8 cellular contexts compared by ENCODE assay signal in genomic region chr13:75219479-75220237, GRCh38.
A peak's percentile ranks its signal among the peaks of the same experiment; 100 is the strongest.
DNase-seq lines count a peak whose midpoint lies in the region; ATAC-seq and TF ChIP-seq lines count a peak whose summit lies in the region.

No MANE protein-coding gene starts in this region.

- H3K9me3 ChIP-seq in H9 (ENCODE audit: control insufficient read depth, low read depth, low read length) (no peaks in the 10 kb centered on the region), Loucy (ENCODE audit: insufficient read depth, low read depth, low read length) (no peaks in the 10 kb centered on the region), upper lobe of left lung (no peaks in the 10 kb centered on the region)

- H2AFZ ChIP-seq in H9 (ENCODE audit: low read length) (peak overlapping the region; percentile 100), Loucy (ENCODE audit: low read length) (peak overlapping the region; percentile 79; the same call in 1 of the 2 replicates)

- H3K36me3 ChIP-seq in Loucy (ENCODE audit: insufficient read depth, low read length), result no peaks in the 10 kb centered on the region
- H3K36me3 ChIP-seq in upper lobe of left lung, result no peaks in the 10 kb centered on the region

- peaks cover 3% of the 10 kb centered on the region for H3K23me2 ChIP-seq in H9 (ENCODE audit: insufficient read length, low read depth, low read length, poor library complexity, severe bottlenecking)

- no peaks in the 10 kb centered on the region for H4K20me1 ChIP-seq in H9 (ENCODE audit: control insufficient read depth, insufficient read depth, insufficient read length)
- H4K20me1 ChIP-seq in Loucy (ENCODE audit: insufficient read depth, low read length, poor library complexity, severe bottlenecking), result no peaks in the 10 kb centered on the region

- no peak overlapping the region for H2BK15ac ChIP-seq in H9 (ENCODE audit: low read depth, low read length)

- H2BK5ac ChIP-seq in H9 (ENCODE audit: insufficient read length, low read length), result no peak overlapping the region

- H3K23ac ChIP-seq in H9 (ENCODE audit: insufficient read length, low read depth, low read length), result no peak overlapping the region

- H3K27me3 ChIP-seq in H9 (ENCODE audit: insufficient read depth, low read length) (no peaks in the 10 kb centered on the region), Loucy (ENCODE audit: insufficient read depth, low read length, poor library complexity, severe bottlenecking) (no peaks in the 10 kb centered on the region), upper lobe of left lung (no peaks in the 10 kb centered on the region)

- H3K36me3 Mint-ChIP-seq in H9 (ENCODE audit: insufficient read depth in 1 of 3, low read depth in 3 of 3), result no peaks in the 10 kb centered on the region
- no peaks in the 10 kb centered on the region for H3K36me3 Mint-ChIP-seq in activated naive CD4-positive, alpha-beta T cell treated with anti-CD3 and anti-CD28 coated beads, Interleukin-2, amount 50 U/mL, for 24 hours

- TF ChIP-seq CTCF in H9 (conservative IDR thresholded peaks at IDR 0.05) (peak; percentile 98), Loucy (conservative IDR thresholded peaks at IDR 0.05; ENCODE audit: low read length) (peak; percentile 96), upper lobe of left lung (IDR thresholded peaks at IDR 0.05) (peak; percentile 64 to 90 (median 82))

- H3K27ac Mint-ChIP-seq in H9, result no peak overlapping the region; a peak in 1 of 7 replicates
- H3K27ac Mint-ChIP-seq in activated naive CD4-positive, alpha-beta T cell treated with anti-CD3 and anti-CD28 coated beads, Interleukin-2, amount 50 U/mL, for 24 hours, result no peak overlapping the region

- TF ChIP-seq EP300 in upper lobe of left lung (IDR thresholded peaks at IDR 0.05), result no peak

- H3K56ac ChIP-seq in H9 (ENCODE audit: insufficient read length, low read depth, low read length), result no peak overlapping the region

- H3K14ac ChIP-seq in H9 (ENCODE audit: insufficient read depth, low read length), result no peak overlapping the region

- H3K27ac ChIP-seq in H9 (ENCODE audit: insufficient read length, low read depth, low read length) (no peak overlapping the region), upper lobe of left lung (no peak overlapping the region)

- H3K79me2 ChIP-seq in H9 (ENCODE audit: insufficient read depth, low read length), result no peaks in the 10 kb centered on the region
- H3K79me2 ChIP-seq in Loucy (ENCODE audit: insufficient read depth, low read length), result no peaks in the 10 kb centered on the region

- H3K4me2 ChIP-seq in H9 (ENCODE audit: insufficient read depth, insufficient read length, low read length), result peak overlapping the region; percentile 76
- peak overlapping the region; percentile 29 for H3K4me2 ChIP-seq in Loucy (ENCODE audit: low read depth, low read length, poor library complexity, severe bottlenecking)

- H3K9ac ChIP-seq in H9 (ENCODE audit: extremely low read depth, insufficient read length, low read length), result peak overlapping the region; percentile 52
- no peak overlapping the region for H3K9ac ChIP-seq in Loucy (ENCODE audit: low read depth, low read length, poor library complexity, severe bottlenecking)

- no peaks in the 10 kb centered on the region for H3K79me1 ChIP-seq in H9 (ENCODE audit: insufficient read depth, low read depth, low read length, poor library complexity, severe bottlenecking)

- H2AK5ac ChIP-seq in H9 (ENCODE audit: insufficient read length, low read length), result no peak overlapping the region

- no peak overlapping the region for H4K91ac ChIP-seq in H9 (ENCODE audit: insufficient read length, low read depth, low read length)

- no peaks in the 10 kb centered on the region for H3F3A ChIP-seq in Loucy (ENCODE audit: low read depth)

- no peak overlapping the region for H2BK20ac ChIP-seq in H9 (ENCODE audit: low read depth, low read length, poor library complexity, severe bottlenecking)

- no CpG with 5 or more reads among the region's 31 CpGs for WGBS in H9 (ENCODE audit: extremely low coverage, insufficient read length, low lambda C conversion rate)
- 12 to 17% methylated on average over 23 to 31 of the region's 31 CpGs for WGBS in upper lobe of left lung, 2 donors

- H2BK120ac ChIP-seq in H9 (ENCODE audit: low read depth, low read length, poor library complexity, severe bottlenecking), result no peak overlapping the region

- H2BK12ac ChIP-seq in H9 (ENCODE audit: insufficient read length, low read depth, low read length), result no peak overlapping the region

- ATAC-seq in upper lobe of left lung (ENCODE audit: low FRiP score in 2 of 2), result peak; percentile 72 to 94

- no peak overlapping the region for H3K18ac ChIP-seq in H9 (ENCODE audit: insufficient read length, low read depth, low read length)

- no peaks in the 10 kb centered on the region for H3K9me2 ChIP-seq in Loucy (replicated peaks; ENCODE audit: low read depth, low read length)

- no peak overlapping the region for H4K8ac ChIP-seq in H9 (replicated peaks; ENCODE audit: insufficient read length, low read depth, low read length)

- no peaks in the 10 kb centered on the region for H3K9me3 Mint-ChIP-seq in H9
- H3K9me3 Mint-ChIP-seq in activated naive CD4-positive, alpha-beta T cell treated with anti-CD3 and anti-CD28 coated beads, Interleukin-2, amount 50 U/mL, for 24 hours, result no peaks in the 10 kb centered on the region

- H3K4me3 ChIP-seq in Loucy (ENCODE audit: low read length, poor library complexity, severe bottlenecking), result no peak overlapping the region
- no peak overlapping the region for H3K4me3 ChIP-seq in upper lobe of left lung

- H3K4me3 Mint-ChIP-seq in H9, result peak overlapping the region; percentile 63 to 69; a peak in 4 of 5 replicates
- H3K4me3 Mint-ChIP-seq in activated naive CD4-positive, alpha-beta T cell treated with anti-CD3 and anti-CD28 coated beads, Interleukin-2, amount 50 U/mL, for 24 hours, result peak overlapping the region; percentile 57

- H3K4me1 ChIP-seq in H9 (ENCODE audit: insufficient read depth, low read length) (no peaks in the 10 kb centered on the region), Loucy (ENCODE audit: insufficient read depth, low read length, poor library complexity, severe bottlenecking) (peaks cover 3% of the 10 kb centered on the region), upper lobe of left lung (peaks cover 0 to 8% (median 5%) of the 10 kb centered on the region in 4 donors)

- H3K4me1 Mint-ChIP-seq in H9, result peaks cover 5 to 8% of the 10 kb centered on the region in 2 experiments
- H3K4me1 Mint-ChIP-seq in activated naive CD4-positive, alpha-beta T cell treated with anti-CD3 and anti-CD28 coated beads, Interleukin-2, amount 50 U/mL, for 24 hours, result peaks cover 8% of the 10 kb centered on the region

- TF ChIP-seq POLR2A in upper lobe of left lung (IDR thresholded peaks at IDR 0.05), result no peak

- no peak overlapping the region for H3T11ph ChIP-seq in H9 (ENCODE audit: low read length)

- peaks cover 17% of the 10 kb centered on the region for H3K27me3 Mint-ChIP-seq in H9 (ENCODE audit: low read depth)
- peaks cover 13% of the 10 kb centered on the region for H3K27me3 Mint-ChIP-seq in activated naive CD4-positive, alpha-beta T cell treated with anti-CD3 and anti-CD28 coated beads, Interleukin-2, amount 50 U/mL, for 24 hours

- no peak overlapping the region for H4K5ac ChIP-seq in H9 (ENCODE audit: insufficient read length, low read depth, low read length)

- DNase-seq in GM04504 (ENCODE audit: low read depth), result peak; percentile 59
- peak; percentile 85 for DNase-seq in H9
- DNase-seq in SKM-1 (lab: John Stamatoyannopoulos, UW; ENCODE audit: unreplicated experiment), result peak; percentile 55
- DNase-seq in head of caudate nucleus, result peak; percentile 80 to 96 (median 90)
- DNase-seq in pons (ENCODE audit: low spot score), result peak; percentile 57
- peak; percentile 74 to 94 for DNase-seq in upper lobe of left lung

- H3K4ac ChIP-seq in H9 (ENCODE audit: low read depth, low read length), result no peak overlapping the region

- intact Hi-C loops in head of caudate nucleus (cut with DNase I), result loop anchor here (10.0 kb wide), 1 partner anchor 1465 kb away; no protein-coding TSS in a partner anchor
